7 cellular contexts compared by ENCODE assay signal in the genomic region with DNA sequence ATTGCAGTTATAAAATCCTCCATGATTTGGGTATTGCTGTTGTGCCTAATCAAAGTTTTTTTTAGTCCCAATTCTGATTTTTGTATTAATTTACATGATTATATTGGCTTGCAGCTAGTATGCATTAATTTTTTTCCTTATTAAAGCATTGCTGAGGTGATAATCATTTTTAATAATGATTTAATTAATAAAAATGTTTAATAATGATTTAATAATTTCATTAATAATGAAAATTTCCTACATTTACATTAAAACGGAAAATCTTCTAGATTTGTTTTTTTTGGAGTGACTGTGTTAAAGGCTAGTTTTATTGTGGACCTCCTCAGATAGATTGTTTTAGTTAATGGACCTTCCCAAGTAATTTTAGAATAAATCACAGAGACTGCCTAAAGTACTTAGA.
"Had no signal": no experiment of that assay in that cellular context is flagged by ENCODE, and none has a peak within 500 bp of the region (broad histone marks: within the 10 kb centered on the region; RNA-seq: fewer than 3 reads in every experiment).

No MANE protein-coding gene starts in this region.

- H3K27ac ChIP-seq: HL-60 had no signal

- FAIRE-seq: H1, HepG2 had no signal

- DNase-seq: H9, HCEC 1CT, KG1 had no signal

- H3K4me2 ChIP-seq: GM23338 had no signal

- H2AFZ ChIP-seq: GM23338 had no signal

- ATAC-seq: GM23338, HepG2 had no signal

- H3K4me3 ChIP-seq: GM23338 had no signal
